26 cellular contexts compared by ENCODE assay signal in the genomic region with DNA sequence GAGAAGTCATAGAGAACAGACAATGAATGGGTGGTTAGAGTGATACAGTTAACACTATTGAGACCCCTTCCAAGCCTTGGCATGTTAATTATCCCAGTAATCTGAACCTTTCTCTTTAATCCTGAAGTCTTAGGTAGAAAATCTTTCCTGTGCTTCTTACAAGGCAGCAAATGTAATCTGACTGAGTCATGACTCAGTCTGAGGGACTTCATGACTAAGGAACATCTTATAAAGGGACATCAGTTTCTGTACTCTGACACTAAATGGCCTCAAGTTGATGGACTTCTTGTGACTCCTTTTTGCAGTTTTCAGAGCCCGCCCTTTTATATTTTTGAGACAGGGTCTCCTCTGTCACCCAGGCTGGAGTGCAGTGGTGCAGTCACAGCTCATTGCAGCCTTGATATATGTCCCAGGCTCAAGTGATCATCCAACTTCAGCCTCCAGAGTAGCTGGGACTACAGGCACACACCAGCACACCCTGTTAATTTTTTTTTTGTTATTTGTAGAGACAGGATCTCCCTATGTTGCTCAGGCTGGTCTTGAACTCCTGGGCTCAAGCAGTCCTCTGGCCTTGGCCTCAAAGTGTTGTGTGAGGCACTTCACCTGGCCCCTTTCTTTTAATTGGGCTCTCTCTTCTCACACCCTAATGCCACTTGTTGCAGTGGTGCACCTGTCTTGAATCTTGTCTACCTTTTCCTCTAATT. TPM values are rescaled to one million over a fixed set of nuclear protein-coding genes. Genes with fewer than 3 reads are reported as not detected.
A peak's percentile ranks its signal among the peaks of the same experiment; 100 is the strongest.
DNase-seq lines count a peak whose midpoint lies in the region; TF ChIP-seq lines count a peak whose summit lies in the region.
"Had no signal": no experiment of that assay in that cellular context is flagged by ENCODE, and none has a peak within 500 bp of the region (broad histone marks: within the 10 kb centered on the region; RNA-seq: fewer than 3 reads in every experiment).

No MANE protein-coding gene starts in this region.

- no peak overlapping the region for H2AFZ ChIP-seq in osteoblast (ENCODE audit: low read length)
- H2AFZ ChIP-seq: hepatocyte had no signal

- no peak overlapping the region for H3K4me2 ChIP-seq in osteoblast (ENCODE audit: insufficient read depth, low read length)
- H3K4me2 ChIP-seq: hepatocyte, SK-N-SH had no signal

- DNase-seq in EH (ENCODE audit: low read depth), result peak; percentile 32
- DNase-seq in HCEC 1CT, result peak; percentile 33
- no peak for DNase-seq in activated naive CD8-positive, alpha-beta T cell treated with anti-CD3 and anti-CD28 coated beads for 36 hours
- DNase-seq in osteoblast (ENCODE audit: insufficient read length, low spot score, missing footprints), result no peak
- no peak for DNase-seq in NCI-H2029 treated with DMSO at 0.1 percent for 48 hours (lab: John Stamatoyannopoulos, UW)
- DNase-seq in NCI-H524 (lab: John Stamatoyannopoulos, UW), result no peak
- DNase-seq in transverse colon, result no peak
- DNase-seq: activated CD4-positive, alpha-beta memory T cell treated with anti-CD3 and anti-CD28 coated beads for 36 hours; activated naive CD4-positive, alpha-beta T cell; activated T-cell treated with anti-CD3 and anti-CD28 coated beads for 4 hours; central memory CD4-positive, alpha-beta T cell; DMS79 treated with DMSO at 0.1 percent for 48 hours; erythroblast; immature natural killer cell; mucosa of descending colon; NCI-H1417 treated with DMSO at 0.1 percent for 48 hours; NCI-H524 treated with DMSO at 0.1 percent for 48 hours; posterior cingulate gyrus; SK-N-SH; WERI-Rb-1 had no signal

- no peak for TF ChIP-seq CTCF in osteoblast (IDR thresholded peaks at IDR 0.05; ENCODE audit: extremely low read depth, low read depth, low read length)
- no peak for TF ChIP-seq CTCF in transverse colon (IDR thresholded peaks at IDR 0.05)

- H3K36me3 Mint-ChIP-seq in activated naive CD8-positive, alpha-beta T cell treated with anti-CD3 and anti-CD28 coated beads for 36 hours, result peaks cover 25% of the 10 kb centered on the region

- no peaks in the 10 kb centered on the region for H3K9me3 ChIP-seq in osteoblast (ENCODE audit: low read depth, low read length)
- no peaks in the 10 kb centered on the region for H3K9me3 ChIP-seq in transverse colon
- H3K9me3 ChIP-seq: ascending aorta, mucosa of descending colon, SK-N-SH, suprapubic skin had no signal

- intact Hi-C loops in transverse colon (cut with DNase I; ENCODE audit: low total_unique reads), result no loop called here

- no peaks in the 10 kb centered on the region for H3K9me3 Mint-ChIP-seq in activated naive CD8-positive, alpha-beta T cell treated with anti-CD3 and anti-CD28 coated beads for 36 hours
- H3K9me3 Mint-ChIP-seq: activated CD4-positive, alpha-beta memory T cell treated with anti-CD3 and anti-CD28 coated beads for 36 hours; immature natural killer cell; neural crest cell; T-helper 2 cell treated with Interferon-gamma antibody and Interleukin-4, amounts not matched to agents 5 μg/mL and 100 μg/mL, for 36 hours had no signal

- no peaks in the 10 kb centered on the region for H3K27me3 ChIP-seq in osteoblast (ENCODE audit: insufficient read depth, low read length)
- H3K27me3 ChIP-seq in transverse colon, result no peaks in the 10 kb centered on the region
- H3K27me3 ChIP-seq: ascending aorta, hepatocyte, suprapubic skin had no signal

- peaks cover 7% of the 10 kb centered on the region for H3K4me1 Mint-ChIP-seq in activated naive CD8-positive, alpha-beta T cell treated with anti-CD3 and anti-CD28 coated beads for 36 hours
- H3K4me1 Mint-ChIP-seq: neural crest cell had no signal

- H3K27me3 Mint-ChIP-seq in activated naive CD8-positive, alpha-beta T cell treated with anti-CD3 and anti-CD28 coated beads for 36 hours, result no peaks in the 10 kb centered on the region
- H3K27me3 Mint-ChIP-seq: activated CD4-positive, alpha-beta memory T cell treated with anti-CD3 and anti-CD28 coated beads for 36 hours had no signal

- H4K20me1 ChIP-seq in osteoblast (ENCODE audit: insufficient read depth, low read length), result peaks cover 5% of the 10 kb centered on the region

- H3K27ac ChIP-seq in osteoblast (ENCODE audit: low read depth, low read length), result peak overlapping the region; percentile 21
- no peak overlapping the region for H3K27ac ChIP-seq in transverse colon
- H3K27ac ChIP-seq: ascending aorta, hepatocyte, HL-60, suprapubic skin, WERI-Rb-1 had no signal

- no peaks in the 10 kb centered on the region for H3K79me2 ChIP-seq in osteoblast (ENCODE audit: insufficient read depth, low read length)
- H3K79me2 ChIP-seq: hepatocyte had no signal

- in situ Hi-C loops in transverse colon (cut with MboI; ENCODE audit: low pct_ligation_motif_present in 1 of 4, low pct_unique_long_range_greater_than_20kb in 1 of 4, low sequenced_read_pairs in 3 of 4), result loop anchor here in 2 of 4 donors (10.0 to 25.0 kb wide), 4 partner anchors 61 to 313 kb away; a partner anchor contains a TSS

- no peak for TF ChIP-seq POLR2A in transverse colon (IDR thresholded peaks at IDR 0.05)

- H3K4me3 ChIP-seq in osteoblast (ENCODE audit: insufficient read depth, low read length), result no peak overlapping the region
- H3K4me3 ChIP-seq in transverse colon, result no peak overlapping the region
- H3K4me3 ChIP-seq: ascending aorta, hepatocyte, mucosa of descending colon, suprapubic skin had no signal

- no peak overlapping the region for H3K4me3 Mint-ChIP-seq in activated naive CD8-positive, alpha-beta T cell treated with anti-CD3 and anti-CD28 coated beads for 36 hours
- H3K4me3 Mint-ChIP-seq: activated CD4-positive, alpha-beta memory T cell treated with anti-CD3 and anti-CD28 coated beads for 36 hours; immature natural killer cell; neural crest cell; T-helper 2 cell treated with Interferon-gamma antibody and Interleukin-4, amounts not matched to agents 5 μg/mL and 100 μg/mL, for 36 hours had no signal

- H3K27ac Mint-ChIP-seq in activated naive CD8-positive, alpha-beta T cell treated with anti-CD3 and anti-CD28 coated beads for 36 hours, result peak overlapping the region; percentile 22
- H3K27ac Mint-ChIP-seq: activated CD4-positive, alpha-beta memory T cell treated with anti-CD3 and anti-CD28 coated beads for 36 hours; T-helper 2 cell treated with Interferon-gamma antibody and Interleukin-4, amounts not matched to agents 5 μg/mL and 100 μg/mL, for 36 hours had no signal

- peaks cover 29% of the 10 kb centered on the region for H3K4me1 ChIP-seq in osteoblast (ENCODE audit: insufficient read depth, low read length)
- H3K4me1 ChIP-seq in transverse colon, result no peaks in the 10 kb centered on the region
- H3K4me1 ChIP-seq: ascending aorta, suprapubic skin had no signal

- peaks cover 50% of the 10 kb centered on the region for H3K36me3 ChIP-seq in osteoblast (ENCODE audit: insufficient read depth, low read length)
- peaks cover 0 to 33% (median 15%) of the 10 kb centered on the region in 4 donors for H3K36me3 ChIP-seq in transverse colon

- no peak for TF ChIP-seq EP300 in transverse colon (IDR thresholded peaks at IDR 0.05; ENCODE audit: low read depth)

- WGBS in transverse colon (ENCODE audit: low coverage in 1 of 2), 2 donors, result 91% methylated on average over 1 of the region's 1 CpG; no CpG with 5 or more reads in 1 of the 2 donors

RNA-seq across cellular contexts. Expression of a gene that starts 9.5 kb away (rescaled TPM):
- total RNA-seq in activated naive CD8-positive, alpha-beta T cell treated with anti-CD3 and anti-CD28 coated beads for 36 hours, result 100 to 1,000 TPM; 139 to 147 TPM
- total RNA-seq in osteoblast (24.6 and 39.8 TPM in 2 replicates), transverse colon (10 to 100 TPM in 2 of 4 donors, 1 to 10 TPM in 2; 2.6 to 46.2 (median 14.7) TPM)

RNA-seq across cellular contexts. Expression of a gene that starts 21.8 kb away (rescaled TPM):
- 10 to 100 TPM in 1 of 2 experiments, 1 to 10 TPM in 1; 9.4 to 10.3 TPM for total RNA-seq in activated naive CD8-positive, alpha-beta T cell treated with anti-CD3 and anti-CD28 coated beads for 36 hours
- total RNA-seq in osteoblast (2.9 and 3.3 TPM in 2 replicates), transverse colon (1 to 10 TPM; 1.4 to 7.5 (median 4.0) TPM)

RNA-seq across cellular contexts. Expression of a gene that starts 25.2 kb away (rescaled TPM):
- 10 to 100 TPM; 10.5 to 12.9 TPM for total RNA-seq in activated naive CD8-positive, alpha-beta T cell treated with anti-CD3 and anti-CD28 coated beads for 36 hours
- total RNA-seq in osteoblast, result 28.6 and 30.4 TPM in 2 replicates
- total RNA-seq in transverse colon, result 100 to 1,000 TPM in 1 of 4 donors, 10 to 100 TPM in 3; 12.0 to 493 (median 34.2) TPM

Comparison
In these comparisons a context has a peak if more than half of its experiments do, and no peak if none do; other contexts are left out.
1. DNase-seq: peak in EH (single experiment) and HCEC 1CT (single experiment); none in activated naive CD8-positive, alpha-beta T cell treated with anti-CD3 and anti-CD28 coated beads for 36 hours (single experiment), osteoblast (single experiment), NCI-H2029 treated with DMSO at 0.1 percent for 48 hours (single experiment), NCI-H524 (0 of 2) and transverse colon (single experiment).